Comparison of ENCODE assay signal across 20 cellular contexts in the genomic region with DNA sequence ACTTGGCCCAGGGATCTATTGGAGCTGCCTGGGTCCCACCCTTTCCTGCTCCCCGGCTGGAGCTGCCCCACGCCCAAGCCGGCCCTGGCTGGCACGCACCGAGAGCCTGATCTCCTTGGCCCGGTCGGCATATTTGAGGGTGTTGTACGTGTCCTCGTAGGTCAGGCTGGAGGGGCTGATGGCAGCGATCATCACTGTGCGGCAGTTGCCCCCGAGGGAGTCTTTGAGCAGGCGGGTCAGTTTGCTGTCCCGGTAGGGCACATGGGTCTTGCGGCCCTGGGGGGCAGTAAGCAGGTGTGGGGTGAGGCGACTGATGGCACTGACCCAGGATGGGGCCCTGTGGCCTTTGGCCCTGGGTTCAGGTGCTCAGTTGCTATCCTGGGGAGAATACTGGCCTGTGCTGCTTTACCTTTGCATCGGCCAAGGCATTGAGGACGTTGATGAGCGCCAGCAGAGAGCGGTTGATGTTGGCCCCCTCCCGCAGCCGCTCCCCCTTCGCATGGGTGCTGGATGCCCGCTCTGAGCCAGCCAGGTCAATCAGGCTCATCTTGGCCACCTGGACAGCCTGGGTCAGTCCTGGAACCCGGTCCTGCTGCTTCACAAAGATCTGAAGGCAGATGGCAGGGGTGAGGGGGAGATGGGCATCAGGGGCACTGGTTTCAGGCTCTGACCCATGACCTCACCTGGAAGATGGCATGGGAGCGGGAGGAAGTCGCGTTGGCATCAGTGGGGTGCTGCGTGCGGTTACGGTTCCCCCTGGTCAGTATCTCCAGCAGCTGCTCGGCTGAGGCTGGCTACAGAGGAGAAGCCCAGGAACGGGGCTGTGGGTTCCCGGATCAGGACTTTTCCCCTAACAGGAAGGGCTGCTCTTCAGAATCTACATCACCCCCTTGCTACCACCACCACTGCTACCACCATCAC. TPM values are rescaled to one million over a fixed set of nuclear protein-coding genes. Genes with fewer than 3 reads are reported as not detected.
A peak's percentile ranks its signal among the peaks of the same experiment; 100 is the strongest.
DNase-seq lines count a peak whose midpoint lies in the region; ATAC-seq, FAIRE-seq and TF ChIP-seq lines count a peak whose summit lies in the region.
"Had no signal": no experiment of that assay in that cellular context is flagged by ENCODE, and none has a peak within 500 bp of the region (broad histone marks: within the 10 kb centered on the region; RNA-seq: fewer than 3 reads in every experiment).

No MANE protein-coding gene starts in this region.

- no peaks in the 10 kb centered on the region for H3K4me1 Mint-ChIP-seq in activated CD4-positive, alpha-beta memory T cell treated with anti-CD3 and anti-CD28 coated beads for 36 hours (ENCODE audit: low read depth)
- H3K4me1 Mint-ChIP-seq in activated CD4-positive, alpha-beta memory T cell treated with anti-CD3 and anti-CD28 coated beads, Interleukin-2, amount 10 ng/mL, durations not matched to agents 7 days and 5 days = peaks cover 2% of the 10 kb centered on the region
- H3K4me1 Mint-ChIP-seq in activated naive CD8-positive, alpha-beta T cell treated with anti-CD3 and anti-CD28 coated beads, Interleukin-2, amount 50 U/mL, for 24 hours = no peaks in the 10 kb centered on the region
- H3K4me1 Mint-ChIP-seq: CD4-positive, alpha-beta memory T cell had no signal

- H3K27me3 Mint-ChIP-seq in activated CD4-positive, alpha-beta memory T cell treated with anti-CD3 and anti-CD28 coated beads for 36 hours = no peaks in the 10 kb centered on the region
- no peaks in the 10 kb centered on the region for H3K27me3 Mint-ChIP-seq in activated CD4-positive, alpha-beta memory T cell treated with anti-CD3 and anti-CD28 coated beads, Interleukin-2, amount 10 ng/mL, durations not matched to agents 7 days and 5 days
- no peaks in the 10 kb centered on the region for H3K27me3 Mint-ChIP-seq in activated naive CD8-positive, alpha-beta T cell treated with anti-CD3 and anti-CD28 coated beads, Interleukin-2, amount 50 U/mL, for 24 hours
- H3K27me3 Mint-ChIP-seq: CD4-positive, alpha-beta memory T cell had no signal

- POLR2A ChIA-PET in activated CD4-positive, alpha-beta memory T cell treated with anti-CD3 and anti-CD28 coated beads for 36 hours (lab: Charles Lee) = no interaction called here
- POLR2A ChIA-PET in activated CD4-positive, alpha-beta memory T cell treated with anti-CD3 and anti-CD28 coated beads, Interleukin-2, amount 10 ng/mL, durations not matched to agents 7 days and 5 days (lab: Charles Lee) = no interaction called here
- POLR2A ChIA-PET in RWPE1 (lab: Yijun Ruan, JAX; ENCODE audit: low non-redundant PET) = no interaction called here

- peak; percentile 7 for DNase-seq in activated CD4-positive, alpha-beta memory T cell treated with anti-CD3 and anti-CD28 coated beads for 36 hours
- DNase-seq in activated CD4-positive, alpha-beta memory T cell treated with anti-CD3 and anti-CD28 coated beads, Interleukin-2, amount 10 ng/mL, durations not matched to agents 7 days and 5 days = no peak
- DNase-seq in RWPE1 (ENCODE audit: low spot score) = no peak
- peak; percentile 66 for DNase-seq in kidney
- DNase-seq in upper lobe of right lung = peak; percentile 37
- DNase-seq in activated naive CD8-positive, alpha-beta T cell treated with anti-CD3 and anti-CD28 coated beads, Interleukin-2, amount 50 U/mL, for 24 hours = no peak
- DNase-seq in occipital lobe (lab: John Stamatoyannopoulos, UW) = no peak
- DNase-seq in NCI-H345 (lab: John Stamatoyannopoulos, UW) = no peak
- DNase-seq: Calu3; CD4-positive, alpha-beta memory T cell; KG1; NCI-H1048; NCI-H1436 treated with DMSO at 0.1 percent for 48 hours; NCI-H2081; NCI-H524; SHP77 had no signal

- H3K27me3 ChIP-seq in upper lobe of right lung = no peaks in the 10 kb centered on the region

- H3K4me3 ChIP-seq in kidney (ENCODE audit: low read length in 2 of 2) (no peak overlapping the region), upper lobe of right lung (no peak overlapping the region)
- H3K4me3 ChIP-seq: HAP-1 had no signal

- peaks cover 29% of the 10 kb centered on the region for H3K36me3 Mint-ChIP-seq in activated CD4-positive, alpha-beta memory T cell treated with anti-CD3 and anti-CD28 coated beads for 36 hours
- H3K36me3 Mint-ChIP-seq in activated CD4-positive, alpha-beta memory T cell treated with anti-CD3 and anti-CD28 coated beads, Interleukin-2, amount 10 ng/mL, durations not matched to agents 7 days and 5 days (ENCODE audit: low read depth) = peaks cover 76% of the 10 kb centered on the region
- H3K36me3 Mint-ChIP-seq in activated naive CD8-positive, alpha-beta T cell treated with anti-CD3 and anti-CD28 coated beads, Interleukin-2, amount 50 U/mL, for 24 hours (ENCODE audit: low read depth) = peaks cover 50% of the 10 kb centered on the region
- H3K36me3 Mint-ChIP-seq: CD4-positive, alpha-beta memory T cell had no signal

- CTCF ChIA-PET in activated CD4-positive, alpha-beta memory T cell treated with anti-CD3 and anti-CD28 coated beads for 36 hours (lab: Charles Lee) = no interaction called here
- CTCF ChIA-PET in activated CD4-positive, alpha-beta memory T cell treated with anti-CD3 and anti-CD28 coated beads, Interleukin-2, amount 10 ng/mL, durations not matched to agents 7 days and 5 days (lab: Charles Lee) = no interaction called here
- CTCF ChIA-PET in RWPE1 (lab: Yijun Ruan, JAX) = interaction anchor here (0.8 to 1.4 kb wide), 2 partner anchors 14 to 30 kb away, joined by 3 to 5 read pairs; no protein-coding TSS in a partner anchor

- H3K27ac ChIP-seq in RWPE1 (peak overlapping the region; percentile 34), kidney (ENCODE audit: low read depth in 2 of 2, low read length in 2 of 2) (no peak overlapping the region), upper lobe of right lung (no peak overlapping the region)
- H3K27ac ChIP-seq: HL-60 had no signal

- no peak overlapping the region for H3K27ac Mint-ChIP-seq in activated CD4-positive, alpha-beta memory T cell treated with anti-CD3 and anti-CD28 coated beads for 36 hours
- no peak overlapping the region for H3K27ac Mint-ChIP-seq in activated CD4-positive, alpha-beta memory T cell treated with anti-CD3 and anti-CD28 coated beads, Interleukin-2, amount 10 ng/mL, durations not matched to agents 7 days and 5 days
- no peak overlapping the region for H3K27ac Mint-ChIP-seq in activated naive CD8-positive, alpha-beta T cell treated with anti-CD3 and anti-CD28 coated beads, Interleukin-2, amount 50 U/mL, for 24 hours

- no peak overlapping the region for H3K4me3 Mint-ChIP-seq in activated CD4-positive, alpha-beta memory T cell treated with anti-CD3 and anti-CD28 coated beads for 36 hours
- no peak overlapping the region for H3K4me3 Mint-ChIP-seq in activated CD4-positive, alpha-beta memory T cell treated with anti-CD3 and anti-CD28 coated beads, Interleukin-2, amount 10 ng/mL, durations not matched to agents 7 days and 5 days
- H3K4me3 Mint-ChIP-seq in activated naive CD8-positive, alpha-beta T cell treated with anti-CD3 and anti-CD28 coated beads, Interleukin-2, amount 50 U/mL, for 24 hours = no peak overlapping the region
- H3K4me3 Mint-ChIP-seq: CD4-positive, alpha-beta memory T cell had no signal

- ATAC-seq in upper lobe of right lung = no peak
- ATAC-seq in activated naive CD8-positive, alpha-beta T cell treated with anti-CD3 and anti-CD28 coated beads, Interleukin-2, amount 50 U/mL, for 24 hours = no peak

- no peaks in the 10 kb centered on the region for H3K9me3 Mint-ChIP-seq in activated CD4-positive, alpha-beta memory T cell treated with anti-CD3 and anti-CD28 coated beads for 36 hours
- no peaks in the 10 kb centered on the region for H3K9me3 Mint-ChIP-seq in activated CD4-positive, alpha-beta memory T cell treated with anti-CD3 and anti-CD28 coated beads, Interleukin-2, amount 10 ng/mL, durations not matched to agents 7 days and 5 days
- no peaks in the 10 kb centered on the region for H3K9me3 Mint-ChIP-seq in activated naive CD8-positive, alpha-beta T cell treated with anti-CD3 and anti-CD28 coated beads, Interleukin-2, amount 50 U/mL, for 24 hours

- no peaks in the 10 kb centered on the region for H3K36me3 ChIP-seq in kidney (ENCODE audit: control insufficient read depth in 1 of 2, insufficient read depth in 2 of 2, low read length in 2 of 2)
- H3K36me3 ChIP-seq in upper lobe of right lung = no peaks in the 10 kb centered on the region

- H3K4me1 ChIP-seq in kidney (ENCODE audit: control insufficient read depth in 1 of 2, insufficient read depth in 1 of 2, low read depth in 1 of 2, low read length in 2 of 2) = no peaks in the 10 kb centered on the region
- no peaks in the 10 kb centered on the region for H3K4me1 ChIP-seq in upper lobe of right lung
- H3K4me1 ChIP-seq: HAP-1 had no signal

- H3K9me3 ChIP-seq in kidney (ENCODE audit: control insufficient read depth in 1 of 2, low read length in 2 of 2) (no peaks in the 10 kb centered on the region), upper lobe of right lung (no peaks in the 10 kb centered on the region)

- TF ChIP-seq CTCF in RWPE1 (conservative IDR thresholded peaks at IDR 0.05; ENCODE audit: low read depth) (no peak), kidney (IDR thresholded peaks at IDR 0.05; ENCODE audit: borderline replicate concordance, extremely low read depth, insufficient read depth) (no peak), upper lobe of right lung (IDR thresholded peaks at IDR 0.05) (no peak)

- FAIRE-seq in kidney (lab: Jason Lieb, UNC) = no peak

- no peak overlapping the region for H3K9ac ChIP-seq in kidney (ENCODE audit: low read length in 2 of 2)

- intact Hi-C loops in activated CD4-positive, alpha-beta memory T cell treated with anti-CD3 and anti-CD28 coated beads for 36 hours (cut with micrococcal nuclease) = no loop called here
- intact Hi-C loops in kidney (cut with DNase I) (no loop called here), upper lobe of right lung (cut with DNase I) (no loop called here)

RNA-seq across cellular contexts. Expression of a gene that starts 13.5 kb away (rescaled TPM):
- 10 to 100 TPM; 36.2 to 42.9 TPM for total RNA-seq in activated CD4-positive, alpha-beta memory T cell treated with anti-CD3 and anti-CD28 coated beads for 36 hours
- total RNA-seq in activated CD4-positive, alpha-beta memory T cell treated with anti-CD3 and anti-CD28 coated beads, Interleukin-2, amount 10 ng/mL, durations not matched to agents 7 days and 5 days = 10 to 100 TPM; 66.9 to 67.9 TPM
- 0.44 TPM for total RNA-seq in kidney
- not detected for polyA plus RNA-seq in kidney (ENCODE audit: insufficient read depth, low read depth, low replicate concordance)
- 0.32 TPM for total RNA-seq in upper lobe of right lung
- 0.16 TPM for total RNA-seq in occipital lobe
- total RNA-seq: CD4-positive, alpha-beta memory T cell had no signal
- polyA plus RNA-seq: CD4-positive, alpha-beta memory T cell had no signal

RNA-seq across cellular contexts. Expression of a gene that starts 18.8 kb away (rescaled TPM):
- total RNA-seq in activated CD4-positive, alpha-beta memory T cell treated with anti-CD3 and anti-CD28 coated beads for 36 hours = not detected
- total RNA-seq in activated CD4-positive, alpha-beta memory T cell treated with anti-CD3 and anti-CD28 coated beads, Interleukin-2, amount 10 ng/mL, durations not matched to agents 7 days and 5 days = not detected
- 1.4 TPM for total RNA-seq in kidney
- 2.3 TPM for polyA plus RNA-seq in kidney (ENCODE audit: insufficient read depth, low read depth, low replicate concordance)
- not detected for total RNA-seq in upper lobe of right lung
- 708 TPM for total RNA-seq in occipital lobe
- total RNA-seq: A172; Calu3; CD4-positive, alpha-beta memory T cell; M059J had no signal

RNA-seq across cellular contexts. Expression of a gene that starts 34.0 kb away (rescaled TPM):
- total RNA-seq in activated CD4-positive, alpha-beta memory T cell treated with anti-CD3 and anti-CD28 coated beads for 36 hours = under 1 TPM; 0.76 to 0.87 TPM
- under 1 TPM; 0.33 to 0.43 TPM for total RNA-seq in activated CD4-positive, alpha-beta memory T cell treated with anti-CD3 and anti-CD28 coated beads, Interleukin-2, amount 10 ng/mL, durations not matched to agents 7 days and 5 days
- 0.76 TPM for total RNA-seq in kidney
- 25.4 TPM for polyA plus RNA-seq in kidney (ENCODE audit: insufficient read depth, low read depth, low replicate concordance)
- 0.52 TPM for total RNA-seq in upper lobe of right lung
- 4.1 TPM for total RNA-seq in occipital lobe
- total RNA-seq: CD4-positive, alpha-beta memory T cell had no signal
- polyA plus RNA-seq: CD4-positive, alpha-beta memory T cell had no signal

RNA-seq across cellular contexts. Expression of a gene that starts 34.8 kb away (rescaled TPM):
- total RNA-seq in activated CD4-positive, alpha-beta memory T cell treated with anti-CD3 and anti-CD28 coated beads for 36 hours = 100 to 1,000 TPM; 162 to 171 TPM
- total RNA-seq in activated CD4-positive, alpha-beta memory T cell treated with anti-CD3 and anti-CD28 coated beads, Interleukin-2, amount 10 ng/mL, durations not matched to agents 7 days and 5 days = 100 to 1,000 TPM; 102 to 114 TPM
- total RNA-seq in kidney (98.4 TPM), upper lobe of right lung (74.4 TPM), occipital lobe (88.9 TPM)
- polyA plus RNA-seq in kidney (ENCODE audit: insufficient read depth, low read depth, low replicate concordance) = 37.9 TPM

Comparison
In these comparisons a context has a peak if more than half of its experiments do, and no peak if none do; other contexts are left out.
1. DNase-seq: peak in activated CD4-positive, alpha-beta memory T cell treated with anti-CD3 and anti-CD28 coated beads for 36 hours (single experiment), kidney (single experiment) and upper lobe of right lung (single experiment); none in activated CD4-positive, alpha-beta memory T cell treated with anti-CD3 and anti-CD28 coated beads, Interleukin-2, amount 10 ng/mL, durations not matched to agents 7 days and 5 days (single experiment), RWPE1 (single experiment), activated naive CD8-positive, alpha-beta T cell treated with anti-CD3 and anti-CD28 coated beads, Interleukin-2, amount 50 U/mL, for 24 hours (single experiment), occipital lobe (single experiment) and NCI-H345 (single experiment).
2. RNA of a gene that starts 13.5 kb away (total RNA-seq): 66.9 to 67.9 TPM in activated CD4-positive, alpha-beta memory T cell treated with anti-CD3 and anti-CD28 coated beads, Interleukin-2, amount 10 ng/mL, durations not matched to agents 7 days and 5 days and 36.2 to 42.9 TPM in activated CD4-positive, alpha-beta memory T cell treated with anti-CD3 and anti-CD28 coated beads for 36 hours; 0.44 TPM in kidney (single experiment), 0.32 TPM in upper lobe of right lung (single experiment) and 0.16 TPM in occipital lobe (single experiment); every median in the first group is over 10 times any median in the second.
3. RNA of a gene that starts 18.8 kb away (total RNA-seq): 708 TPM in occipital lobe (single experiment); 1.4 TPM in kidney (single experiment), not detected in upper lobe of right lung (single experiment), not detected in activated CD4-positive, alpha-beta memory T cell treated with anti-CD3 and anti-CD28 coated beads for 36 hours and not detected in activated CD4-positive, alpha-beta memory T cell treated with anti-CD3 and anti-CD28 coated beads, Interleukin-2, amount 10 ng/mL, durations not matched to agents 7 days and 5 days; every median in the first group is over 100 times any median in the second.